1 cellular context compared by ENCODE assay signal in the genomic region with DNA sequence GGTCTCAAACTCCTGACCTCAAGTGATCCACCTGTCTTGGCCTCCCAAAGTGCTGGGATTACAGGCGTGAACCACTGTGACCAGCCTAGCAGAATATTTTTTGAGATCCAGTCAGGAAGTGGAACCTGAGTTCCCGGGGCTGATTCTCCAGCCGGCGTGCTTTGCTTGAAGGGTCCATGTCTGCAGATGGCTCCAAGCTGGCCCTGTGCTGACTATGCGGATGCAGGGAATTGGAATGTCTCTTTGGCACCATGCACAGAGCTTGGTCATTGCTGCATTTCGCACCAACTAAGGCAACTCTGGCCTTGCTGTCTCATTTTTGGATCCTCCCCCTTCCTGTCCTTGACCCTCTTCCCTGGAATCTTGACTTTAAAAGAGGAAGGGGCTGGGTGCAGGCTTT.
TF ChIP-seq lines count a peak whose summit lies in the region.

No MANE protein-coding gene starts in this region.

TF ChIP-seq in H1, 55 proteins besides CTCF, POLR2A, EP300 and RAD21 (continued from another document):
- no peak for TF ChIP-seq BACH1 (IDR thresholded peaks at IDR 0.05; ENCODE audit: low read length)
- no peak for TF ChIP-seq ASH2L (IDR thresholded peaks at IDR 0.05; ENCODE audit: low read length)
- TF ChIP-seq, protein P1, sequence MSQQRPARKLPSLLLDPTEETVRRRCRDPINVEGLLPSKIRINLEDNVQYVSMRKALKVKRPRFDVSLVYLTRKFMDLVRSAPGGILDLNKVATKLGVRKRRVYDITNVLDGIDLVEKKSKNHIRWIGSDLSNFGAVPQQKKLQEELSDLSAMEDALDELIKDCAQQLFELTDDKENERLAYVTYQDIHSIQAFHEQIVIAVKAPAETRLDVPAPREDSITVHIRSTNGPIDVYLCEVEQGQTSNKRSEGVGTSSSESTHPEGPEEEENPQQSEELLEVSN (IDR thresholded peaks at IDR 0.05), result no peak
- TF ChIP-seq HDAC2 (IDR thresholded peaks at IDR 0.05; ENCODE audit: borderline replicate concordance in 1 of 2, low read depth in 2 of 2, low read length in 2 of 2), result no peak
- TF ChIP-seq SP1 (IDR thresholded peaks at IDR 0.05; ENCODE audit: low read depth, low read length), result no peak
- no peak for TF ChIP-seq NRF1 (IDR thresholded peaks at IDR 0.05; ENCODE audit: low read depth, low read length)
- TF ChIP-seq SP4 (IDR thresholded peaks at IDR 0.05; ENCODE audit: low read length), result no peak
- TF ChIP-seq TBP (IDR thresholded peaks at IDR 0.05; ENCODE audit: low read depth, low read length), result no peak
- TF ChIP-seq JUND (IDR thresholded peaks at IDR 0.05; ENCODE audit: low read length), result no peak
TF ChIP-seq in H1: peak in this region for 0.
